ENCODE assay signal across 8 cellular contexts in genomic region chr17:78884148-78884870, GRCh38. TPM values are rescaled to one million over a fixed set of nuclear protein-coding genes. Genes with fewer than 3 reads are reported as not detected.
DNase-seq lines count a peak whose midpoint lies in the region; ATAC-seq, FAIRE-seq and TF ChIP-seq lines count a peak whose summit lies in the region.
"Had no signal": no experiment of that assay in that cellular context is flagged by ENCODE, and none has a peak within 500 bp of the region (broad histone marks: within the 10 kb centered on the region; RNA-seq: fewer than 3 reads in every experiment).

No MANE protein-coding gene starts in this region.

- CTCF ChIA-PET in RWPE1 (lab: Yijun Ruan, JAX): interaction anchor here (0.6 to 1.0 kb wide), 2 partner anchors 28 to 87 kb away, joined by 3 to 4 read pairs; no protein-coding TSS in a partner anchor
- CTCF ChIA-PET in activated CD4-positive, alpha-beta T cell treated with anti-CD3 and anti-CD28 coated beads for 36 hours (lab: Charles Lee): no interaction called here

- no peak for DNase-seq in RWPE1 (ENCODE audit: low spot score)
- peak; percentile 45 for DNase-seq in urothelium cell line (ENCODE audit: low spot score)
- no peak for DNase-seq in HuH-7 (ENCODE audit: low spot score)
- DNase-seq in activated CD4-positive, alpha-beta T cell treated with anti-CD3 and anti-CD28 coated beads for 36 hours: no peak
- no peak for DNase-seq in stimulated activated effector memory CD8-positive, alpha-beta T cell treated with anti-CD3 and anti-CD28 coated beads, Interleukin-12 subunit alpha, Interleukin-12 subunit beta, amount 100 ng/mL, for 72 hours (ENCODE audit: low spot score in 2 of 2)
- DNase-seq: erythroblast had no signal

- POLR2A ChIA-PET in RWPE1 (lab: Yijun Ruan, JAX; ENCODE audit: low non-redundant PET): interaction anchor here (0.6 kb wide), 1 partner anchor 85 kb away, joined by 3 read pairs; no protein-coding TSS in a partner anchor
- POLR2A ChIA-PET in activated CD4-positive, alpha-beta T cell treated with anti-CD3 and anti-CD28 coated beads for 36 hours (lab: Charles Lee): no interaction called here

- 50 to 53% methylated on average over 21 of the region's 21 CpGs for WGBS in esophagus, 2 donors

- peak overlapping the region in 1 of 2 donors; percentile 13 for H3K4me3 ChIP-seq in esophagus (ENCODE audit: low read depth in 1 of 2, low read length in 2 of 2)

- peaks cover 3% of the 10 kb centered on the region for H3K27me3 Mint-ChIP-seq in nephron (ENCODE audit: low read depth)
- H3K27me3 Mint-ChIP-seq in activated CD4-positive, alpha-beta T cell treated with anti-CD3 and anti-CD28 coated beads for 36 hours: no peaks in the 10 kb centered on the region

- H3K27ac Mint-ChIP-seq in nephron: peak overlapping the region; percentile 88 to 92 (median 90)
- H3K27ac Mint-ChIP-seq in activated CD4-positive, alpha-beta T cell treated with anti-CD3 and anti-CD28 coated beads for 36 hours: no peak overlapping the region
- H3K27ac Mint-ChIP-seq in stimulated activated effector memory CD8-positive, alpha-beta T cell treated with anti-CD3 and anti-CD28 coated beads, Interleukin-12 subunit alpha, Interleukin-12 subunit beta, amount 100 ng/mL, for 72 hours: no peak overlapping the region

- H3K4me1 ChIP-seq in esophagus (ENCODE audit: control insufficient read depth in 2 of 2, insufficient read depth in 2 of 2, low read length in 1 of 2): peaks cover 14 to 34% of the 10 kb centered on the region in 2 donors

- H3K9me3 Mint-ChIP-seq in nephron: no peaks in the 10 kb centered on the region
- no peaks in the 10 kb centered on the region for H3K9me3 Mint-ChIP-seq in activated CD4-positive, alpha-beta T cell treated with anti-CD3 and anti-CD28 coated beads for 36 hours (ENCODE audit: low read depth)
- H3K9me3 Mint-ChIP-seq in stimulated activated effector memory CD8-positive, alpha-beta T cell treated with anti-CD3 and anti-CD28 coated beads, Interleukin-12 subunit alpha, Interleukin-12 subunit beta, amount 100 ng/mL, for 72 hours: no peaks in the 10 kb centered on the region

- peak overlapping the region in 1 of 3 experiments; percentile 63 for H3K4me3 Mint-ChIP-seq in nephron
- H3K4me3 Mint-ChIP-seq in activated CD4-positive, alpha-beta T cell treated with anti-CD3 and anti-CD28 coated beads for 36 hours: no peak overlapping the region
- no peak overlapping the region for H3K4me3 Mint-ChIP-seq in stimulated activated effector memory CD8-positive, alpha-beta T cell treated with anti-CD3 and anti-CD28 coated beads, Interleukin-12 subunit alpha, Interleukin-12 subunit beta, amount 100 ng/mL, for 72 hours

- intact Hi-C loops in activated CD4-positive, alpha-beta T cell treated with anti-CD3 and anti-CD28 coated beads for 36 hours (cut with DNase I, micrococcal nuclease): no loop called here

- H3K9me3 ChIP-seq in esophagus (ENCODE audit: control insufficient read depth in 2 of 2, insufficient read depth in 1 of 2, low read depth in 1 of 2, low read length in 1 of 2): peaks cover 0 to 3% of the 10 kb centered on the region in 2 donors

- ATAC-seq in activated CD4-positive, alpha-beta T cell treated with anti-CD3 and anti-CD28 coated beads for 36 hours: no peak
- ATAC-seq in stimulated activated effector memory CD8-positive, alpha-beta T cell treated with anti-CD3 and anti-CD28 coated beads, Interleukin-12 subunit alpha, Interleukin-12 subunit beta, amount 100 ng/mL, for 72 hours: no peak

- no peaks in the 10 kb centered on the region for H3K36me3 ChIP-seq in esophagus (ENCODE audit: control insufficient read depth in 2 of 2, insufficient read depth in 2 of 2, low read length in 1 of 2)

- H3K27ac ChIP-seq in RWPE1: peak overlapping the region; percentile 100
- peak overlapping the region; percentile 80 to 93 for H3K27ac ChIP-seq in esophagus (ENCODE audit: low read depth in 2 of 2, low read length in 1 of 2)

- H3K4me1 Mint-ChIP-seq in nephron: peaks cover 74% of the 10 kb centered on the region
- H3K4me1 Mint-ChIP-seq in activated CD4-positive, alpha-beta T cell treated with anti-CD3 and anti-CD28 coated beads for 36 hours: peaks cover 29% of the 10 kb centered on the region
- H3K4me1 Mint-ChIP-seq in stimulated activated effector memory CD8-positive, alpha-beta T cell treated with anti-CD3 and anti-CD28 coated beads, Interleukin-12 subunit alpha, Interleukin-12 subunit beta, amount 100 ng/mL, for 72 hours: peaks cover 16% of the 10 kb centered on the region

- H3K27me3 ChIP-seq in esophagus (ENCODE audit: control insufficient read depth in 1 of 2, insufficient read depth in 2 of 2, low read length in 2 of 2): no peaks in the 10 kb centered on the region

- H3K36me3 Mint-ChIP-seq in nephron (ENCODE audit: low read depth): peaks cover 8% of the 10 kb centered on the region
- no peaks in the 10 kb centered on the region for H3K36me3 Mint-ChIP-seq in activated CD4-positive, alpha-beta T cell treated with anti-CD3 and anti-CD28 coated beads for 36 hours (ENCODE audit: low read depth)
- H3K36me3 Mint-ChIP-seq in stimulated activated effector memory CD8-positive, alpha-beta T cell treated with anti-CD3 and anti-CD28 coated beads, Interleukin-12 subunit alpha, Interleukin-12 subunit beta, amount 100 ng/mL, for 72 hours: no peaks in the 10 kb centered on the region

- no peak for TF ChIP-seq CTCF in RWPE1 (conservative IDR thresholded peaks at IDR 0.05; ENCODE audit: low read depth)
- TF ChIP-seq CTCF in nephron (IDR thresholded peaks at IDR 0.05; ENCODE audit: unreplicated experiment in 3 of 3): no peak

- FAIRE-seq in urothelium cell line (lab: Jason Lieb, UNC): no peak

RNA-seq across cellular contexts. Expression of gene CEP295NL, which starts 18.7 kb away (rescaled TPM):
- 1 to 10 TPM in 1 of 2 donors, under 1 TPM in 1; 0.25 to 3.5 TPM for polyA plus RNA-seq in esophagus
- not detected for total RNA-seq in activated CD4-positive, alpha-beta T cell treated with anti-CD3 and anti-CD28 coated beads for 36 hours

RNA-seq across cellular contexts. Expression of gene TIMP2, which starts 40.9 kb away (rescaled TPM):
- 10 to 100 TPM; 30.6 to 39.5 TPM for polyA plus RNA-seq in esophagus
- 1 to 10 TPM; 1.6 to 1.9 TPM for total RNA-seq in activated CD4-positive, alpha-beta T cell treated with anti-CD3 and anti-CD28 coated beads for 36 hours

RNA-seq across cellular contexts. Expression of gene USP36, which starts 43.7 kb away (rescaled TPM):
- 10 to 100 TPM; 17.0 to 17.6 TPM for polyA plus RNA-seq in esophagus
- 10 to 100 TPM; 90.1 to 92.5 TPM for total RNA-seq in activated CD4-positive, alpha-beta T cell treated with anti-CD3 and anti-CD28 coated beads for 36 hours

Comparison
In these comparisons a context has a peak if more than half of its experiments do, and no peak if none do; other contexts are left out.
1. H3K27ac Mint-ChIP-seq: peak in nephron (3 of 3); none in activated CD4-positive, alpha-beta T cell treated with anti-CD3 and anti-CD28 coated beads for 36 hours (single experiment) and stimulated activated effector memory CD8-positive, alpha-beta T cell treated with anti-CD3 and anti-CD28 coated beads, Interleukin-12 subunit alpha, Interleukin-12 subunit beta, amount 100 ng/mL, for 72 hours (single experiment).